Comparison of ENCODE assay signal across 10 cellular contexts in the genomic region with DNA sequence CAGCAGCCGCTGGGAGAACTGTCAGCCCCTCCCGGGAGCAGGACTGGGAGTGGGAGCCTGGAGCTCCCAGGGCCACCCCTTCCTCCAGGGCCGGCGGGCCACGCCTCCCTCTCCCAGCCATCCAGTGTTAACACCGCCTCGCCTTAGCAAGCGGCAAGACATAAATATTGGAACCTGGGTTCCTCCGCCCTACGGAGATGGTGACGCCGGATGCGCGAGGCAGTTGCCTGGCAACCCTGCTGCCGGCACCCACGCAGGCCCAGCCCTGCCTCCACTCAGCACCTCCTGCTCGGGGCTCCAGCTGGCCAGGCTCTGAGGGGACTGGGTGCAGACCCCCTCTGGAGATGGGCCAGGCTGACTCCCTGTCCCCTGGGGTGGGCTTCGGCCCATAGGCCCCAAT. TPM values are rescaled to one million over a fixed set of nuclear protein-coding genes. Genes with fewer than 3 reads are reported as not detected.
DNase-seq lines count a peak whose midpoint lies in the region; ATAC-seq and TF ChIP-seq lines count a peak whose summit lies in the region.
"Had no signal": no experiment of that assay in that cellular context is flagged by ENCODE, and none has a peak within 500 bp of the region (broad histone marks: within the 10 kb centered on the region; RNA-seq: fewer than 3 reads in every experiment).

No MANE protein-coding gene starts in this region.

- H3K36me3 ChIP-seq in BE2C, result no peaks in the 10 kb centered on the region
- H3K36me3 ChIP-seq in HCT116 (ENCODE audit: control insufficient read depth in 1 of 2, insufficient read depth in 2 of 2, low read length in 2 of 2), result no peaks in the 10 kb centered on the region
- H3K36me3 ChIP-seq: neutrophil had no signal

- no peak overlapping the region for H3K27ac Mint-ChIP-seq in activated CD8-positive, alpha-beta T cell treated with anti-CD3 and anti-CD28 coated beads, Interleukin-2, amount 10 ng/mL, durations not matched to agents 7 days and 5 days
- no peak overlapping the region for H3K27ac Mint-ChIP-seq in T-helper 2 cell treated with Interferon-gamma antibody and Interleukin-4, amounts not matched to agents 5 μg/mL and 100 μg/mL, for 36 hours

- H3K27ac ChIP-seq in HCT116 (ENCODE audit: low read depth, low read length), result no peak overlapping the region; the same call in 1 of the 2 replicates
- H3K27ac ChIP-seq: neutrophil had no signal

- H3K9ac ChIP-seq in HCT116 (ENCODE audit: low read length), result no peak overlapping the region

- intact Hi-C loops in HCT116 (cut with micrococcal nuclease) (no loop called here), Right ventricle myocardium inferior (cut with DNase I) (no loop called here)

- no peak overlapping the region for H3K4me3 ChIP-seq in BE2C (ENCODE audit: low read depth, low read length)
- no peak overlapping the region for H3K4me3 ChIP-seq in HCT116 (replicated peaks in 1 of 2; ENCODE audit: low read depth in 1 of 2, low read length in 2 of 2)

- peak; percentile 89 for DNase-seq in BE2C
- DNase-seq in HCT116 (ENCODE audit: low read depth, low spot score), result peak; percentile 43
- peak; percentile 34 for DNase-seq in activated CD8-positive, alpha-beta T cell treated with anti-CD3 and anti-CD28 coated beads, Interleukin-2, amount 10 ng/mL, durations not matched to agents 7 days and 5 days
- peak; percentile 48 for DNase-seq in middle frontal gyrus (ENCODE audit: extremely low spot score, low spot score)
- DNase-seq in LoVo (ENCODE audit: low spot score), result no peak
- no peak for DNase-seq in Right ventricle myocardium inferior (ENCODE audit: missing footprints)
- DNase-seq in T-helper 2 cell treated with Interferon-gamma antibody and Interleukin-4, amounts not matched to agents 5 μg/mL and 100 μg/mL, for 36 hours (ENCODE audit: low spot score), result no peak
- DNase-seq in 8988T, result no peak

- H3K9me3 Mint-ChIP-seq in activated CD8-positive, alpha-beta T cell treated with anti-CD3 and anti-CD28 coated beads, Interleukin-2, amount 10 ng/mL, durations not matched to agents 7 days and 5 days (ENCODE audit: insufficient read depth), result no peaks in the 10 kb centered on the region
- H3K9me3 Mint-ChIP-seq in T-helper 2 cell treated with Interferon-gamma antibody and Interleukin-4, amounts not matched to agents 5 μg/mL and 100 μg/mL, for 36 hours, result no peaks in the 10 kb centered on the region

- no peaks in the 10 kb centered on the region for H3K9me2 ChIP-seq in HCT116 (ENCODE audit: insufficient read depth)

- ATAC-seq in HCT116, result peak; percentile 90
- peak; percentile 56 for ATAC-seq in activated CD8-positive, alpha-beta T cell treated with anti-CD3 and anti-CD28 coated beads, Interleukin-2, amount 10 ng/mL, durations not matched to agents 7 days and 5 days
- no peak for ATAC-seq in Right ventricle myocardium inferior

- H3K79me2 ChIP-seq in HCT116 (ENCODE audit: insufficient read depth, low read length), result no peaks in the 10 kb centered on the region

- no peak for TF ChIP-seq POLR2A in HCT116 (IDR thresholded peaks at IDR 0.05; ENCODE audit: borderline replicate concordance, extremely low read depth, insufficient read depth, insufficient read length)

- no peak overlapping the region for H3K4me3 Mint-ChIP-seq in activated CD8-positive, alpha-beta T cell treated with anti-CD3 and anti-CD28 coated beads, Interleukin-2, amount 10 ng/mL, durations not matched to agents 7 days and 5 days
- H3K4me3 Mint-ChIP-seq in T-helper 2 cell treated with Interferon-gamma antibody and Interleukin-4, amounts not matched to agents 5 μg/mL and 100 μg/mL, for 36 hours, result no peak overlapping the region

- TF ChIP-seq CTCF in BE2C (IDR thresholded peaks at IDR 0.05; ENCODE audit: low read depth, low read length), result no peak
- TF ChIP-seq CTCF in HCT116 (IDR thresholded peaks at IDR 0.05 in 2 of 3, conservative IDR thresholded peaks at IDR 0.05 in 1 of 3; ENCODE audit: borderline replicate concordance in 1 of 3, insufficient read depth in 1 of 3, low read depth in 2 of 3, low read length in 2 of 3), result no peak

- no peaks in the 10 kb centered on the region for H4K20me1 ChIP-seq in HCT116 (ENCODE audit: insufficient read depth)

- CTCF ChIA-PET in HCT116 (lab: Charles Lee), result interaction anchor here (1.2 to 1.5 kb wide), 2 partner anchors 22 to 68 kb away, joined by 3 read pairs; no protein-coding TSS in a partner anchor
- CTCF ChIA-PET in activated CD8-positive, alpha-beta T cell treated with anti-CD3 and anti-CD28 coated beads, Interleukin-2, amount 10 ng/mL, durations not matched to agents 7 days and 5 days (lab: Charles Lee), result no interaction called here

- POLR2A ChIA-PET in HCT116 (lab: Charles Lee), result no interaction called here
- POLR2A ChIA-PET in activated CD8-positive, alpha-beta T cell treated with anti-CD3 and anti-CD28 coated beads, Interleukin-2, amount 10 ng/mL, durations not matched to agents 7 days and 5 days (lab: Charles Lee), result no interaction called here

- no peak overlapping the region for H2AFZ ChIP-seq in HCT116 (ENCODE audit: low read depth, low read length, poor library complexity, severe bottlenecking)

- H3K9me3 ChIP-seq in BE2C (no peaks in the 10 kb centered on the region), HCT116 (ENCODE audit: control insufficient read depth in 1 of 2, insufficient read depth in 1 of 2, low read depth in 1 of 2, low read length in 2 of 2) (no peaks in the 10 kb centered on the region)
- H3K9me3 ChIP-seq: neutrophil had no signal

- TF ChIP-seq RAD21 in HCT116 (IDR thresholded peaks at IDR 0.05; ENCODE audit: low read depth), result no peak

- H3K4me1 ChIP-seq in BE2C, result peaks cover 10% of the 10 kb centered on the region
- peaks cover 12 to 13% of the 10 kb centered on the region in 2 experiments; a peak in 3 of 4 replicates for H3K4me1 ChIP-seq in HCT116 (ENCODE audit: control insufficient read depth in 1 of 2, insufficient read depth in 2 of 2, low read length in 2 of 2)

- H3K4me1 Mint-ChIP-seq in activated CD8-positive, alpha-beta T cell treated with anti-CD3 and anti-CD28 coated beads, Interleukin-2, amount 10 ng/mL, durations not matched to agents 7 days and 5 days (ENCODE audit: low read depth), result no peaks in the 10 kb centered on the region
- no peaks in the 10 kb centered on the region for H3K4me1 Mint-ChIP-seq in T-helper 2 cell treated with Interferon-gamma antibody and Interleukin-4, amounts not matched to agents 5 μg/mL and 100 μg/mL, for 36 hours (ENCODE audit: low read depth)

- BruUV-seq in HCT116 (replicated peaks; lab: Mats Ljungman, UMichigan), result no TSS peak

- RAD21 ChIA-PET in HCT116 (lab: Charles Lee; ENCODE audit: low non-redundant PET in 1 of 2, low total read pairs in 2 of 2, uncharacterized antibody in 2 of 2, unreplicated experiment in 2 of 2), result no interaction called here

- H3K27me3 ChIP-seq in BE2C (no peaks in the 10 kb centered on the region), HCT116 (ENCODE audit: insufficient read depth, low read length) (no peaks in the 10 kb centered on the region)

- no peaks in the 10 kb centered on the region for H3K27me3 Mint-ChIP-seq in activated CD8-positive, alpha-beta T cell treated with anti-CD3 and anti-CD28 coated beads, Interleukin-2, amount 10 ng/mL, durations not matched to agents 7 days and 5 days (ENCODE audit: low read depth)
- no peaks in the 10 kb centered on the region for H3K27me3 Mint-ChIP-seq in T-helper 2 cell treated with Interferon-gamma antibody and Interleukin-4, amounts not matched to agents 5 μg/mL and 100 μg/mL, for 36 hours (ENCODE audit: low read depth)

- H3K4me2 ChIP-seq in HCT116 (ENCODE audit: low read length), result peak overlapping the region; percentile 41

- no peaks in the 10 kb centered on the region for H3K36me3 Mint-ChIP-seq in activated CD8-positive, alpha-beta T cell treated with anti-CD3 and anti-CD28 coated beads, Interleukin-2, amount 10 ng/mL, durations not matched to agents 7 days and 5 days (ENCODE audit: low read depth)
- no peaks in the 10 kb centered on the region for H3K36me3 Mint-ChIP-seq in T-helper 2 cell treated with Interferon-gamma antibody and Interleukin-4, amounts not matched to agents 5 μg/mL and 100 μg/mL, for 36 hours (ENCODE audit: low read depth)

TF ChIP-seq in HCT116, 20 proteins besides CTCF, POLR2A, EP300 and RAD21 (continues in another document):
- TF ChIP-seq POLR2AphosphoS5 (IDR thresholded peaks at IDR 0.05; ENCODE audit: low read depth, low read length), result no peak
- TF ChIP-seq, protein P1, sequence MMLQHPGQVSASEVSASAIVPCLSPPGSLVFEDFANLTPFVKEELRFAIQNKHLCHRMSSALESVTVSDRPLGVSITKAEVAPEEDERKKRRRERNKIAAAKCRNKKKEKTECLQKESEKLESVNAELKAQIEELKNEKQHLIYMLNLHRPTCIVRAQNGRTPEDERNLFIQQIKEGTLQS (IDR thresholded peaks at IDR 0.05), result no peak
- TF ChIP-seq EZH2 (IDR thresholded peaks at IDR 0.05), result no peak
- no peak for TF ChIP-seq YY1 (IDR thresholded peaks at IDR 0.05; ENCODE audit: extremely low read depth, insufficient replicate concordance, low read depth, low read length)

RNA-seq across cellular contexts. Expression of a gene that starts 27.4 kb away (rescaled TPM):
- polyA plus RNA-seq in BE2C (2012; ENCODE audit: insufficient read depth, insufficient read length, low read depth), result 3.6 TPM
- 24.3 TPM for total RNA-seq in HCT116 (2021; ENCODE audit: unreplicated experiment)
- 26.8 and 30.7 TPM in 2 replicates for polyA plus RNA-seq in HCT116 (2012)
- under 1 TPM; 0.57 to 0.92 TPM for total RNA-seq in activated CD8-positive, alpha-beta T cell treated with anti-CD3 and anti-CD28 coated beads, Interleukin-2, amount 10 ng/mL, durations not matched to agents 7 days and 5 days
- total RNA-seq in Right ventricle myocardium inferior, result 6.0 TPM

RNA-seq across cellular contexts. Expression of a gene that starts 29.4 kb away (rescaled TPM):
- polyA plus RNA-seq in BE2C (2012; ENCODE audit: insufficient read depth, insufficient read length, low read depth), result not detected
- total RNA-seq in HCT116 (2021; ENCODE audit: unreplicated experiment) (0.27 TPM), Right ventricle myocardium inferior (0.19 TPM)
- 0.09 and 0.16 TPM in 2 replicates for polyA plus RNA-seq in HCT116 (2012)
- not detected for total RNA-seq in activated CD8-positive, alpha-beta T cell treated with anti-CD3 and anti-CD28 coated beads, Interleukin-2, amount 10 ng/mL, durations not matched to agents 7 days and 5 days
- total RNA-seq: epithelial cell of proximal tubule had no signal

RNA-seq across cellular contexts. Expression of a gene that starts 52.9 kb away (rescaled TPM):
- not detected for polyA plus RNA-seq in BE2C (2012; ENCODE audit: insufficient read depth, insufficient read length, low read depth)
- total RNA-seq in HCT116 (2021; ENCODE audit: unreplicated experiment) (7.2 TPM), Right ventricle myocardium inferior (14.7 TPM)
- 6.1 and 6.2 TPM in 2 replicates for polyA plus RNA-seq in HCT116 (2012)
- not detected for total RNA-seq in activated CD8-positive, alpha-beta T cell treated with anti-CD3 and anti-CD28 coated beads, Interleukin-2, amount 10 ng/mL, durations not matched to agents 7 days and 5 days
- total RNA-seq: epithelial cell of proximal tubule had no signal

Comparison
In these comparisons a context has a peak if more than half of its experiments do, and no peak if none do; other contexts are left out.
1. DNase-seq: peak in BE2C (single experiment), HCT116 (single experiment), activated CD8-positive, alpha-beta T cell treated with anti-CD3 and anti-CD28 coated beads, Interleukin-2, amount 10 ng/mL, durations not matched to agents 7 days and 5 days (single experiment) and middle frontal gyrus (single experiment); none in LoVo (single experiment), Right ventricle myocardium inferior (single experiment), T-helper 2 cell treated with Interferon-gamma antibody and Interleukin-4, amounts not matched to agents 5 μg/mL and 100 μg/mL, for 36 hours (single experiment) and 8988T (single experiment).